Comparison of ENCODE assay signal across 22 cellular contexts in the genomic region with DNA sequence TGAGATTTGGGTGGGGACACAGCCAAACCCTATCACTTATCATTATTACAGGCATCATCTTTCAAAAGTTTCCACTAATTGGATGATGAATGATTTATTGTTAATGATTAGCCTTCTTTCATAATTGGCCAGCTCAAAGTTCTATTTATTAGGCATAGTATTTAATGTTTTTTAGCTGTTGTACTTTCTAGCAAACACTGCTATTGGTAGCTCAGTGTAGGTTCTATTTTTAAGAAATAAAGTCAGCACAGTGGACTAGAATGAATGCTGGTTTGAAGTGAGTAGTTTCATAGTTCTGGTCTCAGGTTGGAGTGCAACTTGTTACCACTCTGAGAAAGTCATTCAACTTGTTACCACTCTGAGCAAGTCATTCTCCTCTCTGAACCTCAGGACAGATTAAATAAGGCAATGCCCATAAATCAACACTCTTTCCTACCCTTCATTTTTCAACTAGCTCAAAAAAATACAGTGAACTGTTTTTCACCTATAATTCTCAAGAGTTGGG.
"Had no signal": no experiment of that assay in that cellular context is flagged by ENCODE, and none has a peak within 500 bp of the region (broad histone marks: within the 10 kb centered on the region; RNA-seq: fewer than 3 reads in every experiment).

No MANE protein-coding gene starts in this region.

- H3K4me1 Mint-ChIP-seq: stimulated activated naive CD8-positive, alpha-beta T cell treated with anti-CD3 and anti-CD28 coated beads, Interleukin-15, amount 100 ng/mL, for 72 hours had no signal

- H3K4me3 ChIP-seq: coronary artery, dorsolateral prefrontal cortex, left ventricle myocardium inferior, lung, psoas muscle, sigmoid colon, skin epidermis, thoracic aorta, transverse colon had no signal

- DNase-seq: dorsolateral prefrontal cortex; effector CD8-positive, alpha-beta T cell; foreskin melanocyte; head of caudate nucleus; hippocampal formation; islet precursor cell; left ventricle myocardium inferior; mesenchymal stem cell; midbrain; nephron progenitor cell; psoas muscle; retina; sigmoid colon; stimulated activated CD4-positive, alpha-beta T cell treated with anti-CD3 and anti-CD28 coated beads, Interleukin-2, amount 100 ng/mL, for 24 hours; stimulated activated CD4-positive, alpha-beta T cell treated with anti-CD3 and anti-CD28 coated beads, Interleukin-4, amount 100 ng/mL, for 4 hours; stimulated activated naive B cell treated with anti-CD40 and anti-IgM and Interleukin-4, amounts not matched to agents 10 μg/mL and 1 μg/mL and 100 μg/mL, for 72 hours; stimulated activated naive CD8-positive, alpha-beta T cell treated with anti-CD3 and anti-CD28 coated beads, Interleukin-15, amount 100 ng/mL, for 72 hours; transverse colon had no signal

- H3K27me3 ChIP-seq: dorsolateral prefrontal cortex, sigmoid colon, transverse colon had no signal

- H3K9me3 Mint-ChIP-seq: stimulated activated naive CD8-positive, alpha-beta T cell treated with anti-CD3 and anti-CD28 coated beads, Interleukin-15, amount 100 ng/mL, for 72 hours had no signal

- H3K4me1 ChIP-seq: left ventricle myocardium inferior, psoas muscle, sigmoid colon, transverse colon had no signal

- H3K4me3 Mint-ChIP-seq: nephron progenitor cell; stimulated activated naive B cell treated with anti-CD40 and anti-IgM and Interleukin-4, amounts not matched to agents 10 μg/mL and 1 μg/mL and 100 μg/mL, for 72 hours; stimulated activated naive CD8-positive, alpha-beta T cell treated with anti-CD3 and anti-CD28 coated beads, Interleukin-15, amount 100 ng/mL, for 72 hours had no signal

- ATAC-seq: psoas muscle; stimulated activated naive B cell treated with anti-CD40 and anti-IgM and Interleukin-4, amounts not matched to agents 10 μg/mL and 1 μg/mL and 100 μg/mL, for 72 hours; stimulated activated naive CD8-positive, alpha-beta T cell treated with anti-CD3 and anti-CD28 coated beads, Interleukin-15, amount 100 ng/mL, for 72 hours had no signal

- H3K27me3 Mint-ChIP-seq: stimulated activated naive B cell treated with anti-CD40 and anti-IgM and Interleukin-4, amounts not matched to agents 10 μg/mL and 1 μg/mL and 100 μg/mL, for 72 hours; stimulated activated naive CD8-positive, alpha-beta T cell treated with anti-CD3 and anti-CD28 coated beads, Interleukin-15, amount 100 ng/mL, for 72 hours had no signal

- H3K27ac Mint-ChIP-seq: nephron progenitor cell; stimulated activated naive B cell treated with anti-CD40 and anti-IgM and Interleukin-4, amounts not matched to agents 10 μg/mL and 1 μg/mL and 100 μg/mL, for 72 hours; stimulated activated naive CD8-positive, alpha-beta T cell treated with anti-CD3 and anti-CD28 coated beads, Interleukin-15, amount 100 ng/mL, for 72 hours had no signal

- H3K36me3 ChIP-seq: left ventricle myocardium inferior, sigmoid colon, thoracic aorta, transverse colon had no signal

- H3K9me3 ChIP-seq: left ventricle myocardium inferior, psoas muscle, sigmoid colon, thoracic aorta, transverse colon had no signal

- H3K27ac ChIP-seq: coronary artery, left ventricle myocardium inferior, psoas muscle, sigmoid colon, skin epidermis, thoracic aorta, transverse colon had no signal
